ENCODE assay signal across 12 cellular contexts in the genomic region with DNA sequence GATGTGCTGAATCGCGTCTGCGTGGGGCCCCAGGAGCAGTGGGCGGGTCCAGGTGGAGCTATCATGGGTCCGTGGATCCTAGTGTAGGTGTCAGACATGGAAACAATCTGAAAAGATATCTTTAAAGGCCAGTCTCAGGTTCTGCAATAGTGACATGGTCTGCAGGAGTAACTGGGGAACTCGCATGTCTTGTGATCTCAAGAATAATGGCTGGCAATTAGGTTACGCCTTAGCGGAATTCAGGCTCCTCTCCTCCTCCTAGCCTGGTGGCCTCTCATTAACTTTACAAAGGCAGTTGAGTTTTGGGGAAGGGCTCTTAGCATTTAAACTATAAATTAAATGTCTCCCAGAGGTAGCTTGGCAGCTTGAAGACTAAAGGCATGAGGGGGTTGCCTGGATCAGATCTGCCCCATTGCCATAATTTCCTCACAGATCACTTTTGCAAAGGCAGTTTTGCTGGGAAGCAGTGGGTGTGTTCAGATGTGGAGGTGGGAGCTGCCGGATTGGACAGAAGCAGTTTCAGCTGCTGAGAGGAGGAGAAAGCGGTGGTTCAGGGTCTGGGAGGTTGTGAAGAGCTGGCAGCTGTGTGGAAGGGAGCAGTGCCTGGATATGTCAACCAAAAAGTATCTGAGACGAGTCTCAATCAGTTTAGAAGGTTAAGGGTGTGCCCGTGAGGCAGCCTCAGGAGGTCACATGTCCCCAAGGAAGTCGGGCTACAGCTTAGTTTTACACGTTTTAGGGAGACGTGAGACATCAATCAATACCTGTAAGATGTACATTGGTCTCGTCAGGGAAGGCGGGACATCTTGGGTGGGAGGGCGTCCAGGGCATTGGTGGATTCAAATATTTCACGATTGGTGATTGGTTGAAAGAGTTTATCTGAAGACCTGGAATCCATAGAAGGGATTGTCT. TPM values are rescaled to one million over a fixed set of nuclear protein-coding genes. Genes with fewer than 3 reads are reported as not detected.
DNase-seq lines count a peak whose midpoint lies in the region; ATAC-seq and TF ChIP-seq lines count a peak whose summit lies in the region.
"Had no signal": no experiment of that assay in that cellular context is flagged by ENCODE, and none has a peak within 500 bp of the region (broad histone marks: within the 10 kb centered on the region; RNA-seq: fewer than 3 reads in every experiment).

No MANE protein-coding gene starts in this region.

- H3K27ac ChIP-seq in Panc1 (ENCODE audit: low read length) = peak overlapping the region; percentile 91
- no peak overlapping the region for H3K27ac ChIP-seq in ovary
- H3K27ac ChIP-seq: BLaER1, heart left ventricle had no signal

- ATAC-seq in Panc1 (peak; percentile 54), HG03432 (IDR thresholded peaks at IDR 0.05; ENCODE audit: unreplicated experiment) (no peak)
- ATAC-seq: heart left ventricle had no signal

- 78 to 83% (median 82%) methylated on average over 19 of the region's 19 CpGs for WGBS in ovary, 3 donors

- peaks cover 24% of the 10 kb centered on the region for H3K4me1 Mint-ChIP-seq in activated CD4-positive, alpha-beta T cell treated with anti-CD3 and anti-CD28 coated beads, Interleukin-2, amount 10 ng/mL, durations not matched to agents 24 days and 14 days
- H3K4me1 Mint-ChIP-seq in progenitor cell of endocrine pancreas (ENCODE audit: low read depth) = peaks cover 14% of the 10 kb centered on the region

- TF ChIP-seq EP300 in ovary (IDR thresholded peaks at IDR 0.05) = no peak

- no peaks in the 10 kb centered on the region for H3K9me3 Mint-ChIP-seq in activated CD4-positive, alpha-beta T cell treated with anti-CD3 and anti-CD28 coated beads, Interleukin-2, amount 10 ng/mL, durations not matched to agents 24 days and 14 days
- no peaks in the 10 kb centered on the region for H3K9me3 Mint-ChIP-seq in progenitor cell of endocrine pancreas (ENCODE audit: low read depth)

- no peak for TF ChIP-seq POLR2A in ovary (IDR thresholded peaks at IDR 0.05)

- DNase-seq in activated CD4-positive, alpha-beta T cell treated with anti-CD3 and anti-CD28 coated beads, Interleukin-2, amount 10 ng/mL, durations not matched to agents 24 days and 14 days = peak; percentile 76
- DNase-seq in activated CD4-positive, alpha-beta T cell treated with anti-CD3 and anti-CD28 coated beads, Interleukin-2, amount 50 U/mL, for 1 hour = no peak
- no peak for DNase-seq in Panc1 (ENCODE audit: low read depth, low spot score)
- peak; percentile 47 for DNase-seq in fibroblast of villous mesenchyme (ENCODE audit: low read depth)
- no peak for DNase-seq in progenitor cell of endocrine pancreas (ENCODE audit: low spot score, unreplicated experiment)
- no peak for DNase-seq in ovary
- DNase-seq in activated CD8-positive, alpha-beta memory T cell treated with anti-CD3 and anti-CD28 coated beads, Interleukin-2, amount 50 U/mL, for 4 hours = no peak
- DNase-seq: activated effector memory CD4-positive, alpha-beta T cell treated with Interleukin-2 at 50 U/mL for 16 hours; heart left ventricle; stimulated activated CD4-positive, alpha-beta T cell treated with anti-CD3 and anti-CD28 coated beads, Interleukin-2, amount 100 ng/mL, for 24 hours had no signal

- no peak overlapping the region for H3K27ac Mint-ChIP-seq in activated CD4-positive, alpha-beta T cell treated with anti-CD3 and anti-CD28 coated beads, Interleukin-2, amount 10 ng/mL, durations not matched to agents 24 days and 14 days
- peak overlapping the region; percentile 61 for H3K27ac Mint-ChIP-seq in progenitor cell of endocrine pancreas

- in situ Hi-C loops in Panc1 (cut with HindIII; ENCODE audit: low pct_unique_long_range_greater_than_20kb, low sequenced_read_pairs) = no loop called here

- intact Hi-C loops in activated CD4-positive, alpha-beta T cell treated with anti-CD3 and anti-CD28 coated beads, Interleukin-2, amount 10 ng/mL, durations not matched to agents 24 days and 14 days (cut with micrococcal nuclease) = loop anchor here (10.0 kb wide), 1 partner anchor 300 kb away; a partner anchor contains a TSS
- intact Hi-C loops in Panc1 (cut with micrococcal nuclease; ENCODE audit: unreplicated experiment) (no loop called here), ovary (cut with DNase I) (no loop called here)

- H3K4me3 Mint-ChIP-seq in activated CD4-positive, alpha-beta T cell treated with anti-CD3 and anti-CD28 coated beads, Interleukin-2, amount 10 ng/mL, durations not matched to agents 24 days and 14 days = peak overlapping the region; percentile 47
- H3K4me3 Mint-ChIP-seq in progenitor cell of endocrine pancreas (ENCODE audit: low read depth) = peak overlapping the region; percentile 62

- H3K9me3 ChIP-seq in Panc1 (ENCODE audit: control insufficient read depth, insufficient read depth, low read depth, low read length) (no peaks in the 10 kb centered on the region), ovary (no peaks in the 10 kb centered on the region)
- H3K9me3 ChIP-seq: heart left ventricle had no signal

- H3K27me3 Mint-ChIP-seq in activated CD4-positive, alpha-beta T cell treated with anti-CD3 and anti-CD28 coated beads, Interleukin-2, amount 10 ng/mL, durations not matched to agents 24 days and 14 days = no peaks in the 10 kb centered on the region
- H3K27me3 Mint-ChIP-seq in progenitor cell of endocrine pancreas = peaks cover 7% of the 10 kb centered on the region

- H3K4me3 ChIP-seq in Panc1 (ENCODE audit: low read depth in 2 of 2, low read length in 2 of 2) = peak overlapping the region; percentile 23 to 37
- peak overlapping the region; percentile 30 for H3K4me3 ChIP-seq in fibroblast of villous mesenchyme (ENCODE audit: low read depth, low read length)
- no peak overlapping the region for H3K4me3 ChIP-seq in ovary
- H3K4me3 ChIP-seq: BLaER1, heart left ventricle had no signal

- TF ChIP-seq CTCF in Panc1 (IDR thresholded peaks at IDR 0.05) (no peak), fibroblast of villous mesenchyme (IDR thresholded peaks at IDR 0.05; ENCODE audit: insufficient read depth, low read depth, low read length) (no peak), progenitor cell of endocrine pancreas (IDR thresholded peaks at IDR 0.05; ENCODE audit: unreplicated experiment) (no peak), ovary (IDR thresholded peaks at IDR 0.05) (no peak)

- POLR2A ChIA-PET in Panc1 (lab: Charles Lee) = no interaction called here

- no peaks in the 10 kb centered on the region for H3K27me3 ChIP-seq in Panc1 (ENCODE audit: control insufficient read depth, insufficient read depth, low read length)
- no peaks in the 10 kb centered on the region for H3K27me3 ChIP-seq in ovary
- H3K27me3 ChIP-seq: BLaER1, heart left ventricle had no signal

- TSS peak; percentile 78 for BruUV-seq in Panc1 (replicated peaks; lab: Mats Ljungman, UMichigan)

- CTCF ChIA-PET in Panc1 (lab: Charles Lee) = interaction anchor here (0.5 to 0.7 kb wide), 3 partner anchors 13 to 179 kb away, joined by 4 to 7 read pairs (median 6); no protein-coding TSS in a partner anchor

- H3K36me3 ChIP-seq in Panc1 (ENCODE audit: control insufficient read depth, insufficient read depth, low read length) (peaks cover 1% of the 10 kb centered on the region), ovary (no peaks in the 10 kb centered on the region)

- peaks cover 12% of the 10 kb centered on the region for H3K36me3 Mint-ChIP-seq in activated CD4-positive, alpha-beta T cell treated with anti-CD3 and anti-CD28 coated beads, Interleukin-2, amount 10 ng/mL, durations not matched to agents 24 days and 14 days (ENCODE audit: low read depth)
- no peaks in the 10 kb centered on the region for H3K36me3 Mint-ChIP-seq in progenitor cell of endocrine pancreas (ENCODE audit: insufficient read depth)

- H3K4me1 ChIP-seq in Panc1 (ENCODE audit: control insufficient read depth, insufficient read depth, low read length) (peaks cover 24% of the 10 kb centered on the region), ovary (ENCODE audit: insufficient read depth) (peaks cover 10% of the 10 kb centered on the region)

RNA-seq across cellular contexts. Expression of a gene that starts 2.7 kb away (rescaled TPM):
- 117 and 122 TPM in 2 replicates for total RNA-seq in activated CD4-positive, alpha-beta T cell treated with anti-CD3 and anti-CD28 coated beads, Interleukin-2, amount 10 ng/mL, durations not matched to agents 24 days and 14 days
- 186 TPM for total RNA-seq in Panc1 (2021; ENCODE audit: unreplicated experiment)
- polyA plus RNA-seq in Panc1 (2012; ENCODE audit: insufficient read length) = 203 TPM
- 22.5 and 29.6 TPM in 2 replicates for total RNA-seq in fibroblast of villous mesenchyme
- 95.6 and 103 TPM in 2 replicates for total RNA-seq in progenitor cell of endocrine pancreas
- 10 to 100 TPM; 44.4 to 88.3 (median 71.4) TPM for total RNA-seq in ovary
- polyA plus RNA-seq in ovary = 10 to 100 TPM; 29.2 to 55.9 TPM

RNA-seq across cellular contexts. Expression of a gene that starts 19.1 kb away (rescaled TPM):
- 2.9 and 3.7 TPM in 2 replicates for total RNA-seq in activated CD4-positive, alpha-beta T cell treated with anti-CD3 and anti-CD28 coated beads, Interleukin-2, amount 10 ng/mL, durations not matched to agents 24 days and 14 days
- total RNA-seq in Panc1 (2021; ENCODE audit: unreplicated experiment) (34.8 TPM), fibroblast of villous mesenchyme (2.2 and 2.9 TPM in 2 replicates), progenitor cell of endocrine pancreas (40.4 and 40.6 TPM in 2 replicates), ovary (100 to 1,000 TPM in 1 of 7 donors, 10 to 100 TPM in 6; 14.5 to 106 (median 44.6) TPM)
- 56.1 TPM for polyA plus RNA-seq in Panc1 (2012; ENCODE audit: insufficient read length)
- 10 to 100 TPM; 12.0 to 22.0 TPM for polyA plus RNA-seq in ovary

RNA-seq across cellular contexts. Expression of a gene that starts 38.0 kb away (rescaled TPM):
- 38.7 and 43.4 TPM in 2 replicates for total RNA-seq in activated CD4-positive, alpha-beta T cell treated with anti-CD3 and anti-CD28 coated beads, Interleukin-2, amount 10 ng/mL, durations not matched to agents 24 days and 14 days
- total RNA-seq in Panc1 (2021; ENCODE audit: unreplicated experiment) = 41.0 TPM
- polyA plus RNA-seq in Panc1 (2012; ENCODE audit: insufficient read length) = 52.8 TPM
- total RNA-seq in fibroblast of villous mesenchyme = 11.2 and 12.2 TPM in 2 replicates
- total RNA-seq in progenitor cell of endocrine pancreas = 31.8 and 34.2 TPM in 2 replicates
- 10 to 100 TPM in 6 of 7 donors, 1 to 10 TPM in 1; 9.9 to 48.6 (median 39.0) TPM for total RNA-seq in ovary
- polyA plus RNA-seq in ovary = 10 to 100 TPM; 37.9 to 51.5 TPM

RNA-seq across cellular contexts. Expression of a gene that starts 56.1 kb away (rescaled TPM):
- 4.9 and 5.4 TPM in 2 replicates for total RNA-seq in activated CD4-positive, alpha-beta T cell treated with anti-CD3 and anti-CD28 coated beads, Interleukin-2, amount 10 ng/mL, durations not matched to agents 24 days and 14 days
- total RNA-seq in Panc1 (2021; ENCODE audit: unreplicated experiment) (7.1 TPM), fibroblast of villous mesenchyme (3.9 and 7.3 TPM in 2 replicates), progenitor cell of endocrine pancreas (13.3 and 14.3 TPM in 2 replicates), ovary (10 to 100 TPM; 10.0 to 25.9 (median 14.9) TPM)
- 14.9 TPM for polyA plus RNA-seq in Panc1 (2012; ENCODE audit: insufficient read length)
- 10 to 100 TPM in 1 of 2 donors, 1 to 10 TPM in 1; 9.2 to 18.6 TPM for polyA plus RNA-seq in ovary

Comparison
In these comparisons a context has a peak if more than half of its experiments do, and no peak if none do; other contexts are left out.
1. DNase-seq: peak in activated CD4-positive, alpha-beta T cell treated with anti-CD3 and anti-CD28 coated beads, Interleukin-2, amount 10 ng/mL, durations not matched to agents 24 days and 14 days (single experiment) and fibroblast of villous mesenchyme (single experiment); none in activated CD4-positive, alpha-beta T cell treated with anti-CD3 and anti-CD28 coated beads, Interleukin-2, amount 50 U/mL, for 1 hour (single experiment), Panc1 (single experiment), progenitor cell of endocrine pancreas (single experiment), ovary (0 of 5) and activated CD8-positive, alpha-beta memory T cell treated with anti-CD3 and anti-CD28 coated beads, Interleukin-2, amount 50 U/mL, for 4 hours (single experiment).